In genomic region chr15:67941643-67942315, GRCh38 we compare ENCODE assay signal across 1 cellular context.
TF ChIP-seq lines count a peak whose summit lies in the region.

No MANE protein-coding gene starts in this region.

TF ChIP-seq in GM23338, 12 proteins besides CTCF, POLR2A, EP300 and RAD21 (continued from another document):
- TF ChIP-seq ZNF462 (CRISPR knock-in tag; IDR thresholded peaks at IDR 0.05): no peak
